ENCODE assay signal across 9 cellular contexts in genomic region chr2:55771612-55772011, GRCh38.
DNase-seq lines count a peak whose midpoint lies in the region; ATAC-seq, FAIRE-seq and TF ChIP-seq lines count a peak whose summit lies in the region.
"Had no signal": no experiment of that assay in that cellular context is flagged by ENCODE, and none has a peak within 500 bp of the region (broad histone marks: within the 10 kb centered on the region; RNA-seq: fewer than 3 reads in every experiment).

No MANE protein-coding gene starts in this region.

- no peak for ATAC-seq in HG02870 (IDR thresholded peaks at IDR 0.05; ENCODE audit: unreplicated experiment)
- no peak for ATAC-seq in HG03025 (IDR thresholded peaks at IDR 0.05; ENCODE audit: low FRiP score, unreplicated experiment)

- no peaks in the 10 kb centered on the region for H3K9me3 ChIP-seq in breast epithelium
- H3K9me3 ChIP-seq: SJCRH30 had no signal

- no peaks in the 10 kb centered on the region for H3K4me1 ChIP-seq in breast epithelium
- H3K4me1 ChIP-seq: SJCRH30 had no signal

- no peak overlapping the region for H3K4me3 ChIP-seq in breast epithelium
- H3K4me3 ChIP-seq: SJCRH30 had no signal

- intact Hi-C loops in breast epithelium (cut with DNase I; ENCODE audit: low total_unique reads), result no loop called here

- no peak for TF ChIP-seq POLR2A in breast epithelium (IDR thresholded peaks at IDR 0.05)
- TF ChIP-seq POLR2A in GM12892 (IDR thresholded peaks at IDR 0.05; ENCODE audit: low read depth, low read length), result no peak

- H3K36me3 ChIP-seq in breast epithelium, result no peaks in the 10 kb centered on the region
- H3K36me3 ChIP-seq: SJCRH30 had no signal

- no peak overlapping the region for H3K27ac ChIP-seq in breast epithelium
- H3K27ac ChIP-seq in substantia nigra (ENCODE audit: low read depth, low read length, poor library complexity, severe bottlenecking), result no peak overlapping the region
- H3K27ac ChIP-seq: SJCRH30 had no signal

- DNase-seq in ELR (ENCODE audit: low read depth) (peak; percentile 78), NCI-H1105 (lab: John Stamatoyannopoulos, UW) (peak; percentile 28), breast epithelium (ENCODE audit: low spot score in 2 of 2) (no peak), myocyte (ENCODE audit: low read depth) (peak; percentile 54), substantia nigra (lab: John Stamatoyannopoulos, UW) (no peak), GM12892 (ENCODE audit: insufficient read length) (no peak)

- no peaks in the 10 kb centered on the region for H3K27me3 ChIP-seq in breast epithelium
- H3K27me3 ChIP-seq: SJCRH30 had no signal

- peak; percentile 36 to 67 (median 62) for TF ChIP-seq CTCF in breast epithelium (IDR thresholded peaks at IDR 0.05)

- FAIRE-seq in GM12892 (lab: Jason Lieb, UNC), result no peak

Comparison
In these comparisons a context has a peak if more than half of its experiments do, and no peak if none do; other contexts are left out.
1. DNase-seq: peak in ELR (single experiment), NCI-H1105 (single experiment) and myocyte (single experiment); none in breast epithelium (0 of 2), substantia nigra (0 of 49) and GM12892 (single experiment).